ENCODE assay signal across 23 cellular contexts in genomic region chr20:46260480-46260879, GRCh38. TPM values are rescaled to one million over a fixed set of nuclear protein-coding genes. Genes with fewer than 3 reads are reported as not detected.
DNase-seq lines count a peak whose midpoint lies in the region; ATAC-seq and TF ChIP-seq lines count a peak whose summit lies in the region.
"Had no signal": no experiment of that assay in that cellular context is flagged by ENCODE, and none has a peak within 500 bp of the region (broad histone marks: within the 10 kb centered on the region; RNA-seq: fewer than 3 reads in every experiment).

No MANE protein-coding gene starts in this region.

- 74 to 82% methylated on average over 3 of the region's 3 CpGs for whole genome bisulfite sequencing in lung, 2 donors

- H3K36me3 Mint-ChIP-seq in stimulated activated memory B cell treated with anti-CD40 and anti-IgM and Interleukin-4, amounts not matched to agents 10 μg/mL and 1 μg/mL and 100 μg/mL, for 72 hours: no peaks in the 10 kb centered on the region

- DNase-seq in C1 segment of cervical spinal cord (lab: John Stamatoyannopoulos, UW) (peak in 9 of 14 donors; percentile 9 to 55 (median 19)), MG63 (peak; percentile 39), epithelial cell of esophagus (ENCODE audit: low read depth) (peak; percentile 23), lung (ENCODE audit: low spot score) (peak; percentile 33), NCI-H2107 (lab: John Stamatoyannopoulos, UW) (no peak)
- DNase-seq: activated CD4-positive, alpha-beta T cell treated with anti-CD3 and anti-CD28 coated beads for 4 hours; activated gamma-delta T cell treated with Interleukin-2 at 50 U/mL for 16 hours; Caco-2; effector CD4-positive, alpha-beta T cell; GDM1; islet precursor cell; NCI-H2081; retina; SW 1271 had no signal

- H3K9me3 ChIP-seq in MG63: no peaks in the 10 kb centered on the region; the same call in 1 of the 2 replicates
- peaks cover 0 to 2% of the 10 kb centered on the region in 2 donors for H3K9me3 ChIP-seq in lung (ENCODE audit: control insufficient read depth in 2 of 2, insufficient read depth in 1 of 2, low read length in 1 of 2)
- H3K9me3 ChIP-seq: Caco-2 had no signal

- H3K4me3 ChIP-seq in MG63 (no peak overlapping the region), epithelial cell of esophagus (ENCODE audit: low read length) (no peak overlapping the region), lung (no peak overlapping the region)
- H3K4me3 ChIP-seq: GM12878, hepatocyte had no signal

- no peak overlapping the region for H3K27ac ChIP-seq in lung (ENCODE audit: low read depth in 1 of 2, low read length in 1 of 2)
- H3K27ac ChIP-seq: hepatocyte had no signal

- peaks cover 5% of the 10 kb centered on the region; the same call in 1 of the 2 replicates for H3K27me3 ChIP-seq in MG63
- peaks cover 2% of the 10 kb centered on the region for H3K27me3 ChIP-seq in lung (ENCODE audit: control insufficient read depth, insufficient read depth)

- no peaks in the 10 kb centered on the region for H3K4me1 Mint-ChIP-seq in stimulated activated memory B cell treated with anti-CD40 and anti-IgM and Interleukin-4, amounts not matched to agents 10 μg/mL and 1 μg/mL and 100 μg/mL, for 72 hours
- H3K4me1 Mint-ChIP-seq: central memory CD8-positive, alpha-beta T cell; IgD-negative memory B cell had no signal

- no peak overlapping the region for H3K27ac Mint-ChIP-seq in stimulated activated memory B cell treated with anti-CD40 and anti-IgM and Interleukin-4, amounts not matched to agents 10 μg/mL and 1 μg/mL and 100 μg/mL, for 72 hours

- TF ChIP-seq CTCF in epithelial cell of esophagus (IDR thresholded peaks at IDR 0.05; ENCODE audit: insufficient read depth, low read depth, low read length, missing control alignments) (no peak), lung (IDR thresholded peaks at IDR 0.05; ENCODE audit: control extremely low read depth, extremely low read depth) (no peak)

- peaks cover 46% of the 10 kb centered on the region for H3K27me3 Mint-ChIP-seq in stimulated activated memory B cell treated with anti-CD40 and anti-IgM and Interleukin-4, amounts not matched to agents 10 μg/mL and 1 μg/mL and 100 μg/mL, for 72 hours

- H3K4me1 ChIP-seq in lung (ENCODE audit: control insufficient read depth in 2 of 2, insufficient read depth in 2 of 2, low read length in 2 of 2): no peaks in the 10 kb centered on the region
- H3K4me1 ChIP-seq: Caco-2 had no signal

- peaks cover 2% of the 10 kb centered on the region for H3K9me3 Mint-ChIP-seq in stimulated activated memory B cell treated with anti-CD40 and anti-IgM and Interleukin-4, amounts not matched to agents 10 μg/mL and 1 μg/mL and 100 μg/mL, for 72 hours

- H3K4me3 Mint-ChIP-seq in stimulated activated memory B cell treated with anti-CD40 and anti-IgM and Interleukin-4, amounts not matched to agents 10 μg/mL and 1 μg/mL and 100 μg/mL, for 72 hours: no peak overlapping the region
- H3K4me3 Mint-ChIP-seq: central memory CD8-positive, alpha-beta T cell; IgD-negative memory B cell had no signal

- no peak for ATAC-seq in lung (ENCODE audit: insufficient read depth, low FRiP score)
- no peak for ATAC-seq in stimulated activated memory B cell treated with anti-CD40 and anti-IgM and Interleukin-4, amounts not matched to agents 10 μg/mL and 1 μg/mL and 100 μg/mL, for 72 hours
- ATAC-seq in HG03442 (IDR thresholded peaks at IDR 0.05; ENCODE audit: unreplicated experiment): no peak
- ATAC-seq: GM12878, HCT116 had no signal

- H3K36me3 ChIP-seq in MG63: no peaks in the 10 kb centered on the region
- no peaks in the 10 kb centered on the region for H3K36me3 ChIP-seq in lung (ENCODE audit: control insufficient read depth in 2 of 2, insufficient read depth in 2 of 2, low read length in 2 of 2)

RNA-seq across cellular contexts. Expression of gene CDH22, which starts 47.8 kb away (rescaled TPM):
- total RNA-seq in MG63 (2014; rRNA removed; shearing (Covaris generic); ENCODE audit: low replicate concordance): not detected in 2 replicates
- under 1 TPM; 0.06 to 0.25 TPM for total RNA-seq in lung
- under 1 TPM; 0.03 to 0.12 TPM for polyA plus RNA-seq in lung
- total RNA-seq: fibroblast of lung, GM12878, hepatocyte, mononuclear cell had no signal
- polyA plus RNA-seq: fibroblast of lung, GM12878, hepatocyte, IgD-negative memory B cell had no signal
